In genomic region chr6:5294392-5295211, GRCh38 we compare ENCODE assay signal across 1 cellular context.
TF ChIP-seq lines count a peak whose summit lies in the region.

No MANE protein-coding gene starts in this region.

TF ChIP-seq in K562, 482 proteins besides CTCF, POLR2A, EP300 and RAD21 (continued from another document and continues in another):
- no peak for TF ChIP-seq PBX2 (CRISPR knock-in tag; IDR thresholded peaks at IDR 0.05; ENCODE audit: low read depth)
- peak; percentile 78 for TF ChIP-seq PBX2 (tag; conservative IDR thresholded peaks at IDR 0.05; ENCODE audit: low read depth)
- TF ChIP-seq HDAC2 (IDR thresholded peaks at IDR 0.05), result no peak; the same call in 1 of the 2 replicates
- 0 out of 2 replicates have a peak, but pooled peaks have one; percentile 25 for TF ChIP-seq CC2D1A (IDR thresholded peaks at IDR 0.05)
- no peak for TF ChIP-seq ZNF445 (CRISPR knock-in tag; IDR thresholded peaks at IDR 0.05; ENCODE audit: low read depth)
- no peak for TF ChIP-seq YY1 (IDR thresholded peaks at IDR 0.05; ENCODE audit: borderline replicate concordance in 1 of 3, control insufficient read depth in 1 of 3, extremely low read depth in 1 of 3, insufficient read depth in 3 of 3, insufficient read length in 1 of 3, insufficient replicate concordance in 2 of 3, low read depth in 1 of 3, low read length in 2 of 3)
- TF ChIP-seq NFRKB (IDR thresholded peaks at IDR 0.05; ENCODE audit: low read depth), result peak; percentile 60; the same call in 1 of the 2 replicates
- TF ChIP-seq ESRRA (IDR thresholded peaks at IDR 0.05; ENCODE audit: borderline replicate concordance, low read depth), result peak; percentile 46; the same call in 1 of the 2 replicates
- peak; percentile 26 for TF ChIP-seq TAF9B (IDR thresholded peaks at IDR 0.05; ENCODE audit: partially characterized antibody)
- no peak for TF ChIP-seq ZFP1 (CRISPR knock-in tag; IDR thresholded peaks at IDR 0.05)
- TF ChIP-seq GATAD2A (IDR thresholded peaks at IDR 0.05), result 0 out of 2 replicates have a peak, but pooled peaks have one; percentile 6
- peak in 1 of 2 experiments; percentile 41; a peak in 1 of 4 replicates for TF ChIP-seq RCOR1 (IDR thresholded peaks at IDR 0.05; ENCODE audit: borderline replicate concordance in 1 of 2, low read depth in 2 of 2, low read length in 2 of 2)
- no peak for TF ChIP-seq PTTG1 (tag; IDR thresholded peaks at IDR 0.05; ENCODE audit: low read depth)
- no peak for TF ChIP-seq E2F5 (CRISPR knock-in tag; IDR thresholded peaks at IDR 0.05)
- TF ChIP-seq ZNF280B (CRISPR knock-in tag; IDR thresholded peaks at IDR 0.05), result no peak
- no peak for TF ChIP-seq ELK3 (CRISPR knock-in tag; IDR thresholded peaks at IDR 0.05)
- peak; percentile 58 for TF ChIP-seq CXXC5 (CRISPR knock-in tag; IDR thresholded peaks at IDR 0.05)
- TF ChIP-seq PYGO2 (tag; IDR thresholded peaks at IDR 0.05), result 0 out of 2 replicates have a peak, but pooled peaks have one; percentile 23
- TF ChIP-seq MECOM (CRISPR knock-in tag; IDR thresholded peaks at IDR 0.05), result no peak
- TF ChIP-seq NCOA1 (IDR thresholded peaks at IDR 0.05; ENCODE audit: low read depth), result 0 out of 2 replicates have a peak, but pooled peaks have one; percentile 37
- peak; percentile 86 for TF ChIP-seq ZNF589 (CRISPR knock-in tag; IDR thresholded peaks at IDR 0.05; ENCODE audit: low read depth)
- TF ChIP-seq HBP1 (CRISPR knock-in tag; IDR thresholded peaks at IDR 0.05), result 0 out of 2 replicates have a peak, but pooled peaks have one; percentile 51
- no peak for TF ChIP-seq SREBF2 (CRISPR knock-in tag; IDR thresholded peaks at IDR 0.05)
- TF ChIP-seq GMEB1 (CRISPR knock-in tag; IDR thresholded peaks at IDR 0.05), result no peak
- no peak for TF ChIP-seq ATF1 (CRISPR knock-in tag; IDR thresholded peaks at IDR 0.05)
- peak; percentile 46; the same call in 1 of the 2 replicates for TF ChIP-seq ATF1 (tag; IDR thresholded peaks at IDR 0.05)
- TF ChIP-seq CEBPZ (IDR thresholded peaks at IDR 0.05; ENCODE audit: borderline replicate concordance, low read depth, low read length), result no peak
- TF ChIP-seq KLF6 (CRISPR knock-in tag; IDR thresholded peaks at IDR 0.05; ENCODE audit: borderline replicate concordance), result 0 out of 2 replicates have a peak, but pooled peaks have one; percentile 32
- TF ChIP-seq RBM39 (optimal IDR thresholded peaks at IDR 0.05; ENCODE audit: low read depth, low read length), result no peak
- TF ChIP-seq TRIM24 (IDR thresholded peaks at IDR 0.05), result no peak
- TF ChIP-seq IRF1 (CRISPR knock-in tag; IDR thresholded peaks at IDR 0.05; ENCODE audit: borderline replicate concordance), result no peak
- peak; percentile 31; the same call in 1 of the 2 replicates for TF ChIP-seq VEZF1 (CRISPR knock-in tag; IDR thresholded peaks at IDR 0.05)
- TF ChIP-seq MITF (IDR thresholded peaks at IDR 0.05), result peak; percentile 64; the same call in 1 of the 2 replicates
- TF ChIP-seq HINFP (tag; conservative IDR thresholded peaks at IDR 0.05; ENCODE audit: low read depth), result 0 out of 2 replicates have a peak, but pooled peaks have one; percentile 52
- TF ChIP-seq NR2C2 (CRISPR knock-in tag; IDR thresholded peaks at IDR 0.05), result no peak
- peak; percentile 83 for TF ChIP-seq NR2C2 (tag; IDR thresholded peaks at IDR 0.05)
- TF ChIP-seq ZNF395 (CRISPR knock-in tag; IDR thresholded peaks at IDR 0.05), result peak; percentile 84; the same call in 1 of the 2 replicates
- TF ChIP-seq POLR2AphosphoS5 (IDR thresholded peaks at IDR 0.05; ENCODE audit: control insufficient read depth, insufficient read depth, low read depth, low read length), result peak; percentile 25; the same call in 1 of the 2 replicates
- TF ChIP-seq PURB (CRISPR knock-in tag; IDR thresholded peaks at IDR 0.05; ENCODE audit: low read depth), result no peak
